In the genomic region with DNA sequence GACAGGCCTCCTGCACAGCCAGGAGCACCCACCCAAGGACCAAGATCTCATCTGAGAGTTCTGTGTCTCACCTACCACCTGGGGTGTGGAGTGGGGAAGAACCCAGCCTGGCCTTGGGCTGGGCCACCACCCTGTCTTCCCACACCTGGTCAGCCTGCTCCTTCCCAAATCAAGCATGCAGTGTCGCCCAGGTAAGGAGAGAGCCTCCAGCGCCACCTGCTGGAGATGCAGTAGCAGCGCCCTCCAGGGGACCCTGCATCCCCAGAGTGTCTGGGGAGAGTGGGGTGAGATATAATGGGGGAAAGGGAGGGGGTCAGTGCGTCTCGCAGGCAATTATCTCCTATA, we compare ENCODE assay signal across 9 cellular contexts. TPM values are rescaled to one million over a fixed set of nuclear protein-coding genes. Genes with fewer than 3 reads are reported as not detected.
DNase-seq lines count a peak whose midpoint lies in the region; ATAC-seq and TF ChIP-seq lines count a peak whose summit lies in the region.
"Had no signal": no experiment of that assay in that cellular context is flagged by ENCODE, and none has a peak within 500 bp of the region (broad histone marks: within the 10 kb centered on the region; RNA-seq: fewer than 3 reads in every experiment).

No MANE protein-coding gene starts in this region.

- H3K4me3 ChIP-seq in right lobe of liver, result no peak overlapping the region

- DNase-seq in NOMO-1 treated with DMSO at 0.1 percent for 48 hours (lab: John Stamatoyannopoulos, UW; ENCODE audit: unreplicated experiment) (peak; percentile 30), NOMO-1 treated with dmso at 0.1 percent for 144 hours (lab: John Stamatoyannopoulos, UW; ENCODE audit: unreplicated experiment) (no peak), NCI-H1930 (lab: John Stamatoyannopoulos, UW) (peak; percentile 33 to 55), right lobe of liver (peak; percentile 75 to 83 (median 82))
- peak; percentile 78 for DNase-seq in activated CD4-positive, CD25-positive, alpha-beta regulatory T cell treated with anti-CD3 and anti-CD28 coated beads, Interleukin-2, amount 50 U/mL, for 72 hours
- DNase-seq in central memory CD8-positive, alpha-beta T cell (ENCODE audit: low spot score in 2 of 2), result peak; percentile 47 to 60
- peak; percentile 43 for DNase-seq in stimulated activated CD8-positive, alpha-beta memory T cell treated with anti-CD3 and anti-CD28 coated beads, Interleukin-15, amount 100 ng/mL, for 1 hour (ENCODE audit: low read depth)

- no peaks in the 10 kb centered on the region for H3K9me3 Mint-ChIP-seq in central memory CD8-positive, alpha-beta T cell

- no peak overlapping the region for H3K4me3 Mint-ChIP-seq in central memory CD8-positive, alpha-beta T cell

- TF ChIP-seq POLR2A in right lobe of liver (IDR thresholded peaks at IDR 0.05), result no peak

- H3K36me3 Mint-ChIP-seq in central memory CD8-positive, alpha-beta T cell (ENCODE audit: insufficient read depth), result no peaks in the 10 kb centered on the region

- H3K27me3 Mint-ChIP-seq in central memory CD8-positive, alpha-beta T cell, result peaks cover 65% of the 10 kb centered on the region

- intact Hi-C loops in right lobe of liver (cut with DNase I), result loop anchor here (2.0 kb wide), 2 partner anchors 55 to 57 kb away; no protein-coding TSS in a partner anchor

- peak; percentile 88 to 91 (median 90) for TF ChIP-seq CTCF in right lobe of liver (IDR thresholded peaks at IDR 0.05)

- H3K27ac Mint-ChIP-seq in central memory CD8-positive, alpha-beta T cell (ENCODE audit: low read depth), result no peak overlapping the region

- no peak for ATAC-seq in central memory CD8-positive, alpha-beta T cell (replicated peaks; ENCODE audit: extremely low read depth, poor library complexity, severe bottlenecking)
- ATAC-seq in right lobe of liver (peak; percentile 96 to 99 (median 97)), HG02840 (IDR thresholded peaks at IDR 0.05; ENCODE audit: low FRiP score, unreplicated experiment) (no peak)

- 0% methylated on average over 4 of the region's 5 CpGs for WGBS in right lobe of liver (ENCODE audit: insufficient coverage, low coverage, low lambda C conversion rate, missing lambda C conversion rate)

- peak overlapping the region in 1 of 3 donors; percentile 39 for H3K27ac ChIP-seq in right lobe of liver

- peaks cover 0 to 5% of the 10 kb centered on the region in 2 donors for H3K27me3 ChIP-seq in right lobe of liver

- H3K9me3 ChIP-seq in right lobe of liver, result no peaks in the 10 kb centered on the region

- H3K36me3 ChIP-seq in right lobe of liver, result no peaks in the 10 kb centered on the region

- H3K4me1 Mint-ChIP-seq in central memory CD8-positive, alpha-beta T cell, result peaks cover 6% of the 10 kb centered on the region

- H3K4me1 ChIP-seq in right lobe of liver, result no peaks in the 10 kb centered on the region

RNA-seq across cellular contexts. Expression of a gene that starts 32.3 kb away (rescaled TPM):
- 10 to 100 TPM; 33.5 to 75.1 (median 43.0) TPM for total RNA-seq in right lobe of liver

RNA-seq across cellular contexts. Expression of a gene that starts 35.1 kb away (rescaled TPM):
- total RNA-seq in right lobe of liver, result under 1 TPM in 1 of 6 experiments, not detected in 5; 0.44 TPM

RNA-seq across cellular contexts. Expression of a gene that starts 40.6 kb away (rescaled TPM):
- 100 to 1,000 TPM in 2 of 6 experiments, 10 to 100 TPM in 4; 70.2 to 119 (median 93.8) TPM for total RNA-seq in right lobe of liver

RNA-seq across cellular contexts. Expression of a gene that starts 46.3 kb away (rescaled TPM):
- total RNA-seq in right lobe of liver, result 1 to 10 TPM in 2 of 6 experiments, under 1 TPM in 2, not detected in 2; 0.27 to 2.3 (median 1.3) TPM
- total RNA-seq: glomerular endothelial cell had no signal

Comparison
In these comparisons a context has a peak if more than half of its experiments do, and no peak if none do; other contexts are left out.
1. ATAC-seq: peak in right lobe of liver (4 of 4); none in central memory CD8-positive, alpha-beta T cell (single experiment) and HG02840 (single experiment).